ENCODE assay signal across 10 cellular contexts in the genomic region with DNA sequence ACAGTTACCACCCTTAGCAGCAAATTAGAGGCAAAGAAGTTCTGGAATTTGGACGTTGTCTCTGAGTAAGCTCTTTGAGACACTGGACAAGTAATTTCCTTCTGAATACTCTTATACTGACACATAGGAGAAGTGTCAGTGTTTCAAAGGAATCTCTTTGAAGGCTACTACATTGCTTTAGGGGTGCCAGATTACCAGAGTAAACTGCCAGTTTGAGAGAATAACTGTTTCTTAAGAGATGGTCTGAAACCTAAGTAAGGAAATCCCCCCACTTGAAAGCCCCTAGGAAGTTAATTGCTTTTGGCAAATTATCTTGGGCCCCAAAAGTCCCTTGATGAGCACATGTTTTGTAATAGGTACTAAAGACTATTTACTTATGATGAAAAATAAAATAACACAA. TPM values are rescaled to one million over a fixed set of nuclear protein-coding genes. Genes with fewer than 3 reads are reported as not detected.
DNase-seq lines count a peak whose midpoint lies in the region; ATAC-seq and TF ChIP-seq lines count a peak whose summit lies in the region.
"Had no signal": no experiment of that assay in that cellular context is flagged by ENCODE, and none has a peak within 500 bp of the region (broad histone marks: within the 10 kb centered on the region; RNA-seq: fewer than 3 reads in every experiment).

No MANE protein-coding gene starts in this region.

- H3K9me3 ChIP-seq in AG04450 (ENCODE audit: control insufficient read depth, insufficient read depth, low read length) (no peaks in the 10 kb centered on the region; the same call in 1 of the 2 replicates), lower lobe of right lung (no peaks in the 10 kb centered on the region), right lobe of liver (no peaks in the 10 kb centered on the region)

- CTCF ChIA-PET in AG04450 (lab: Charles Lee): interaction anchor here (0.9 to 13.4 kb wide), 7 partner anchors 14 to 223 kb away, joined by 4 to 244 read pairs (median 4); no protein-coding TSS in a partner anchor

- ATAC-seq in lower lobe of right lung: no peak
- ATAC-seq in HG02571 (IDR thresholded peaks at IDR 0.05; ENCODE audit: unreplicated experiment): no peak
- ATAC-seq in right lobe of liver: no peak
- no peak for ATAC-seq in HG03045 (IDR thresholded peaks at IDR 0.05; ENCODE audit: unreplicated experiment)
- no peak for ATAC-seq in GM21528 (IDR thresholded peaks at IDR 0.05; ENCODE audit: low FRiP score, unreplicated experiment)
- ATAC-seq: GM23338 had no signal

- TF ChIP-seq POLR2A in right lobe of liver (IDR thresholded peaks at IDR 0.05): no peak

- H3K4me3 Mint-ChIP-seq in activated T-helper 1 cell treated with anti-CD3 and anti-CD28 coated beads, Interleukin-12 subunit alpha, Interleukin-12 subunit beta, Interleukin-2, Interleukin-4 antibody, amounts not matched to agents 30 ng/mL and 10 ng/mL and 1 ng/mL, durations not matched to agents 14 hours and 24 hours and 36 hours: peak overlapping the region; percentile 63

- intact Hi-C loops in activated T-helper 1 cell treated with anti-CD3 and anti-CD28 coated beads, Interleukin-12 subunit alpha, Interleukin-12 subunit beta, Interleukin-2, Interleukin-4 antibody, amounts not matched to agents 30 ng/mL and 10 ng/mL and 1 ng/mL, durations not matched to agents 14 hours and 24 hours and 36 hours (cut with micrococcal nuclease): loop anchor here (5.0 to 10.0 kb wide), 5 partner anchors 412 to 811 kb away; partner anchors contain the start of genes IFIT5, KIF20B and RNLS
- intact Hi-C loops in lower lobe of right lung (cut with DNase I) (no loop called here), right lobe of liver (cut with DNase I) (no loop called here)

- POLR2A ChIA-PET in AG04450 (lab: Yijun Ruan, JAX): no interaction called here

- no peak overlapping the region for H3K27ac ChIP-seq in AG04450 (ENCODE audit: low read depth, low read length)
- no peak overlapping the region for H3K27ac ChIP-seq in lower lobe of right lung
- H3K27ac ChIP-seq in right lobe of liver: no peak overlapping the region

- H3K27me3 Mint-ChIP-seq in activated T-helper 1 cell treated with anti-CD3 and anti-CD28 coated beads, Interleukin-12 subunit alpha, Interleukin-12 subunit beta, Interleukin-2, Interleukin-4 antibody, amounts not matched to agents 30 ng/mL and 10 ng/mL and 1 ng/mL, durations not matched to agents 14 hours and 24 hours and 36 hours (ENCODE audit: insufficient read depth): no peaks in the 10 kb centered on the region

- TF ChIP-seq CTCF in AG04450 (IDR thresholded peaks at IDR 0.05; ENCODE audit: low read depth, low read length) (no peak), GM13976 (IDR thresholded peaks at IDR 0.05; ENCODE audit: borderline replicate concordance, control extremely low read depth, extremely low read depth, insufficient read depth, missing control alignments) (no peak), lower lobe of right lung (IDR thresholded peaks at IDR 0.05) (no peak), right lobe of liver (IDR thresholded peaks at IDR 0.05) (no peak)

- H3K4me1 ChIP-seq in lower lobe of right lung: peaks cover 60% of the 10 kb centered on the region
- H3K4me1 ChIP-seq in right lobe of liver: peaks cover 0 to 29% (median 4%) of the 10 kb centered on the region in 4 donors

- 50% methylated on average over 1 of the region's 1 CpG for WGBS in right lobe of liver (ENCODE audit: insufficient coverage, low coverage, low lambda C conversion rate, missing lambda C conversion rate)

- DNase-seq in AG04450 (ENCODE audit: low read depth, low spot score): no peak
- peak; percentile 24 for DNase-seq in GM13976 (ENCODE audit: low spot score)
- DNase-seq in activated T-helper 1 cell treated with anti-CD3 and anti-CD28 coated beads, Interleukin-12 subunit alpha, Interleukin-12 subunit beta, Interleukin-2, Interleukin-4 antibody, amounts not matched to agents 30 ng/mL and 10 ng/mL and 1 ng/mL, durations not matched to agents 14 hours and 24 hours and 36 hours (ENCODE audit: low spot score): no peak
- no peak for DNase-seq in lower lobe of right lung
- no peak for DNase-seq in right lobe of liver
- DNase-seq: activated naive CD4-positive, alpha-beta T cell treated with Interleukin-2 at 50 U/mL for 16 hours had no signal

- H3K27me3 ChIP-seq in AG04450 (ENCODE audit: control insufficient read depth, insufficient read depth, low read length) (no peaks in the 10 kb centered on the region), lower lobe of right lung (ENCODE audit: low read depth) (no peaks in the 10 kb centered on the region), right lobe of liver (no peaks in the 10 kb centered on the region)

- peak overlapping the region; percentile 38 for H3K4me3 ChIP-seq in AG04450 (ENCODE audit: low read depth, low read length)
- peak overlapping the region; percentile 93 for H3K4me3 ChIP-seq in lower lobe of right lung
- H3K4me3 ChIP-seq in right lobe of liver: no peak overlapping the region
- H3K4me3 ChIP-seq: GM23338 had no signal

- no peaks in the 10 kb centered on the region for H3K9me3 Mint-ChIP-seq in activated T-helper 1 cell treated with anti-CD3 and anti-CD28 coated beads, Interleukin-12 subunit alpha, Interleukin-12 subunit beta, Interleukin-2, Interleukin-4 antibody, amounts not matched to agents 30 ng/mL and 10 ng/mL and 1 ng/mL, durations not matched to agents 14 hours and 24 hours and 36 hours
- H3K9me3 Mint-ChIP-seq: GM23338 had no signal

- in situ Hi-C loops in GM13976 (cut with MboI; ENCODE audit: low sequenced_read_pairs, unreplicated experiment): no loop called here

- H3K36me3 Mint-ChIP-seq in activated T-helper 1 cell treated with anti-CD3 and anti-CD28 coated beads, Interleukin-12 subunit alpha, Interleukin-12 subunit beta, Interleukin-2, Interleukin-4 antibody, amounts not matched to agents 30 ng/mL and 10 ng/mL and 1 ng/mL, durations not matched to agents 14 hours and 24 hours and 36 hours (ENCODE audit: low read depth): peaks cover 11% of the 10 kb centered on the region

- H3K36me3 ChIP-seq in lower lobe of right lung: no peaks in the 10 kb centered on the region
- no peaks in the 10 kb centered on the region for H3K36me3 ChIP-seq in right lobe of liver

- peak overlapping the region; percentile 64 for H3K27ac Mint-ChIP-seq in activated T-helper 1 cell treated with anti-CD3 and anti-CD28 coated beads, Interleukin-12 subunit alpha, Interleukin-12 subunit beta, Interleukin-2, Interleukin-4 antibody, amounts not matched to agents 30 ng/mL and 10 ng/mL and 1 ng/mL, durations not matched to agents 14 hours and 24 hours and 36 hours
- H3K27ac Mint-ChIP-seq: GM23338 had no signal

- peaks cover 81% of the 10 kb centered on the region for H3K4me1 Mint-ChIP-seq in activated T-helper 1 cell treated with anti-CD3 and anti-CD28 coated beads, Interleukin-12 subunit alpha, Interleukin-12 subunit beta, Interleukin-2, Interleukin-4 antibody, amounts not matched to agents 30 ng/mL and 10 ng/mL and 1 ng/mL, durations not matched to agents 14 hours and 24 hours and 36 hours (ENCODE audit: low read depth)

RNA-seq across cellular contexts. Expression of gene FAS, which starts 3.4 kb away (rescaled TPM):
- 67.0 and 78.4 TPM in 2 replicates for polyA plus RNA-seq in AG04450 (2011; rRNA removed)
- polyA minus RNA-seq in AG04450 (2011; rRNA and poly(A)+ RNA removed): 39.4 and 54.5 TPM in 2 replicates
- 36.4 and 38.6 TPM in 2 replicates for total RNA-seq in activated T-helper 1 cell treated with anti-CD3 and anti-CD28 coated beads, Interleukin-12 subunit alpha, Interleukin-12 subunit beta, Interleukin-2, Interleukin-4 antibody, amounts not matched to agents 30 ng/mL and 10 ng/mL and 1 ng/mL, durations not matched to agents 14 hours and 24 hours and 36 hours
- total RNA-seq in lower lobe of right lung (35.7 TPM), right lobe of liver (10 to 100 TPM in 5 of 6 experiments, 1 to 10 TPM in 1; 9.0 to 22.3 (median 18.9) TPM)

RNA-seq across cellular contexts. Expression of gene ACTA2, which starts 41.5 kb away (rescaled TPM):
- 815 and 1,080 TPM in 2 replicates for polyA plus RNA-seq in AG04450 (2011; rRNA removed)
- polyA minus RNA-seq in AG04450 (2011; rRNA and poly(A)+ RNA removed): 1,329 and 1,598 TPM in 2 replicates
- 10.9 and 12.2 TPM in 2 replicates for total RNA-seq in activated T-helper 1 cell treated with anti-CD3 and anti-CD28 coated beads, Interleukin-12 subunit alpha, Interleukin-12 subunit beta, Interleukin-2, Interleukin-4 antibody, amounts not matched to agents 30 ng/mL and 10 ng/mL and 1 ng/mL, durations not matched to agents 14 hours and 24 hours and 36 hours
- total RNA-seq in lower lobe of right lung: 204 TPM
- total RNA-seq in right lobe of liver: 100 to 1,000 TPM in 2 of 6 experiments, 10 to 100 TPM in 4; 15.0 to 127 (median 80.7) TPM

Comparison
In these comparisons a context has a peak if more than half of its experiments do, and no peak if none do; other contexts are left out.
1. H3K4me3 ChIP-seq: peak in AG04450 (single experiment) and lower lobe of right lung (single experiment); none in right lobe of liver (0 of 3).